9 cellular contexts compared by ENCODE assay signal in the genomic region with DNA sequence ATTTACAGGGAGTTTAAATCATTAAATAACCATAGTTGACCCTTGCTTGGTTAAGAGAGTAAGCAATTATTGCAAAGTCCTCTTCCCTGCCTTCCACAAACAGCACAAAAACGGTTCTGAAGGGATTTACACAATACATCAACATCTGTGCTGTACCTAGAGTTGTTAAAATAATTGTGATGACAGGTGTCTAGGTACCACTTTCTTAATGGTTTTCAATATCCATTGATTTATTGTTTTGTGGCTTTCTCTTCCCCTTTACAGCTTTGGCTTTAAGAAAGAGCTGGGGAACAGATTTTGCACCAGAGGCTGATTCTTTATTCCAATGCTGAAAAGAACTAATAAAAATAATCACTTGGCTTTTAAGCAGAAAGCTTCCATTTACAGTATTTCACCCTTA. TPM values are rescaled to one million over a fixed set of nuclear protein-coding genes. Genes with fewer than 3 reads are reported as not detected.
DNase-seq lines count a peak whose midpoint lies in the region; ATAC-seq, FAIRE-seq and TF ChIP-seq lines count a peak whose summit lies in the region.
"Had no signal": no experiment of that assay in that cellular context is flagged by ENCODE, and none has a peak within 500 bp of the region (broad histone marks: within the 10 kb centered on the region; RNA-seq: fewer than 3 reads in every experiment).

No MANE protein-coding gene starts in this region.

- no peak overlapping the region for H3K4me3 Mint-ChIP-seq in activated CD4-positive, alpha-beta T cell treated with anti-CD3 and anti-CD28 coated beads, Interleukin-2, amount 10 ng/mL, durations not matched to agents 7 days and 5 days
- H3K4me3 Mint-ChIP-seq: activated CD4-positive, alpha-beta T cell treated with anti-CD3 and anti-CD28 coated beads for 36 hours had no signal

- H3K27me3 Mint-ChIP-seq in activated CD4-positive, alpha-beta T cell treated with anti-CD3 and anti-CD28 coated beads, Interleukin-2, amount 10 ng/mL, durations not matched to agents 7 days and 5 days: peaks cover 43% of the 10 kb centered on the region

- TSS peak; percentile 10 for BruUV-seq in GM12878 (replicated peaks; lab: Mats Ljungman, UMichigan)

- no peak overlapping the region for H3K27ac Mint-ChIP-seq in activated CD4-positive, alpha-beta T cell treated with anti-CD3 and anti-CD28 coated beads, Interleukin-2, amount 10 ng/mL, durations not matched to agents 7 days and 5 days
- H3K27ac Mint-ChIP-seq: activated CD4-positive, alpha-beta T cell treated with anti-CD3 and anti-CD28 coated beads for 36 hours had no signal

- H3K4me1 ChIP-seq in ACC112 (ENCODE audit: control insufficient read depth, insufficient read depth, low read length, unreplicated experiment) (peaks cover 5% of the 10 kb centered on the region), GM12878 (ENCODE audit: control insufficient read depth, insufficient read depth, low read length) (no peaks in the 10 kb centered on the region), mesodermal cell (ENCODE audit: control insufficient read depth, insufficient read depth, low read length, poor library complexity, severe bottlenecking) (peaks cover 3% of the 10 kb centered on the region)

- H3K9ac ChIP-seq in GM12878 (ENCODE audit: control insufficient read depth, insufficient read depth, low read length): no peak overlapping the region

- DNase-seq in HEK293T (ENCODE audit: extremely low spot score) (no peak), GM12878 (ENCODE audit: low read depth, low spot score) (no peak), inferior parietal cortex (ENCODE audit: extremely low spot score) (no peak)
- no peak for DNase-seq in activated CD4-positive, alpha-beta T cell treated with anti-CD3 and anti-CD28 coated beads, Interleukin-2, amount 10 ng/mL, durations not matched to agents 7 days and 5 days

- peaks cover 23% of the 10 kb centered on the region for H3K79me2 ChIP-seq in ACC112 (ENCODE audit: control insufficient read depth, insufficient read depth, low read length, unreplicated experiment)
- peaks cover 38% of the 10 kb centered on the region for H3K79me2 ChIP-seq in GM12878 (ENCODE audit: control insufficient read depth, insufficient read depth, low read length)

- H2AFZ ChIP-seq in ACC112 (ENCODE audit: low read length, unreplicated experiment) (peak overlapping the region; percentile 48), GM12878 (ENCODE audit: control insufficient read depth, low read depth, low read length) (no peak overlapping the region)

- CTCF ChIA-PET in HEK293T (lab: Yijun Ruan, JAX) (interaction anchor here (1.0 to 1.4 kb wide), 2 partner anchors 155 to 717 kb away, joined by 4 to 7 read pairs; no protein-coding TSS in a partner anchor), GM12878 (lab: Yijun Ruan, JAX) (interaction anchor here (0.6 to 9.5 kb wide), 7 partner anchors 555 to 1208 kb away, joined by 3 to 137 read pairs (median 4); no protein-coding TSS in a partner anchor)
- CTCF ChIA-PET in activated CD4-positive, alpha-beta T cell treated with anti-CD3 and anti-CD28 coated beads, Interleukin-2, amount 10 ng/mL, durations not matched to agents 7 days and 5 days (lab: Charles Lee): interaction anchor here (1.3 kb wide), 1 partner anchor 24 kb away, joined by 3 read pairs; no protein-coding TSS in a partner anchor

- in situ Hi-C loops in GM12878 (cut with MboI): loop anchor here (25.0 kb wide), 1 partner anchor 406 kb away; no protein-coding TSS in a partner anchor

- ATAC-seq in GM12878 (no peak), HG03175 (IDR thresholded peaks at IDR 0.05; ENCODE audit: unreplicated experiment) (no peak), GM18511 (IDR thresholded peaks at IDR 0.05; ENCODE audit: unreplicated experiment) (no peak)

- H3K27ac ChIP-seq in ACC112 (ENCODE audit: low read depth, low read length) (no peak overlapping the region), GM12878 (ENCODE audit: control insufficient read depth, insufficient read depth) (no peak overlapping the region), mesodermal cell (ENCODE audit: low read depth, low read length, severe bottlenecking) (peak overlapping the region; percentile 90)

- FAIRE-seq in GM12878 (lab: Jason Lieb, UNC): no peak

- SMC1A ChIA-PET in GM12878 (lab: Charles Lee; ENCODE audit: uncharacterized antibody, unreplicated experiment): interaction anchor here (0.6 to 4.1 kb wide), 17 partner anchors 260 to 1821 kb away, joined by 3 to 42 read pairs (median 4); no protein-coding TSS in a partner anchor

- POLR2A ChIA-PET in HEK293T (lab: Yijun Ruan, JAX): interaction anchor here (0.6 to 4.6 kb wide), 51 partner anchors 15 to 1021 kb away, joined by 3 to 38 read pairs (median 4); no protein-coding TSS in a partner anchor
- POLR2A ChIA-PET in GM12878 (lab: Charles Lee): interaction anchor here (0.6 to 1.7 kb wide), 7 partner anchors 21 to 1028 kb away, joined by 3 to 10 read pairs (median 3); no protein-coding TSS in a partner anchor
- POLR2A ChIA-PET in activated CD4-positive, alpha-beta T cell treated with anti-CD3 and anti-CD28 coated beads, Interleukin-2, amount 10 ng/mL, durations not matched to agents 7 days and 5 days (lab: Charles Lee): no interaction called here

- intact Hi-C loops in GM12878 (cut with micrococcal nuclease; ENCODE audit: unreplicated experiment): loop anchor here (5.0 to 10.0 kb wide), 4 partner anchors 472 to 888 kb away; no protein-coding TSS in a partner anchor

- H3K27me3 ChIP-seq in ACC112 (ENCODE audit: insufficient read depth, low read length) (no peaks in the 10 kb centered on the region), GM12878 (replicated peaks in 1 of 2; ENCODE audit: control insufficient read depth in 2 of 2, insufficient read depth in 2 of 2, low read length in 1 of 2) (no peaks in the 10 kb centered on the region)

- no peaks in the 10 kb centered on the region for H3K36me3 ChIP-seq in ACC112 (ENCODE audit: insufficient read depth, low read length)
- no peaks in the 10 kb centered on the region for H3K36me3 ChIP-seq in GM12878 (ENCODE audit: control insufficient read depth in 2 of 2, insufficient read depth in 2 of 2, low read length in 1 of 2)
- H3K36me3 ChIP-seq in mesodermal cell (ENCODE audit: control insufficient read depth, insufficient read depth, low read length): peaks cover 21% of the 10 kb centered on the region

- no peak for TF ChIP-seq CTCF in GM12878 (IDR thresholded peaks at IDR 0.05 in 2 of 3, conservative IDR thresholded peaks at IDR 0.05 in 1 of 3; ENCODE audit: control insufficient read depth in 2 of 3, extremely low read depth in 1 of 3, insufficient read depth in 1 of 3, low read depth in 3 of 3, low read length in 3 of 3)

- H3K9me3 ChIP-seq in GM12878 (replicated peaks; ENCODE audit: control insufficient read depth, insufficient read depth, low read length) (no peaks in the 10 kb centered on the region), mesodermal cell (ENCODE audit: control insufficient read depth, low read length) (no peaks in the 10 kb centered on the region)

- H3K4me3 ChIP-seq in ACC112 (ENCODE audit: low read depth, low read length): peak overlapping the region; percentile 97
- peak overlapping the region; percentile 88; the same call in 1 of the 2 replicates for H3K4me3 ChIP-seq in GM12878
- H3K4me3 ChIP-seq in mesodermal cell (ENCODE audit: extremely low read depth, insufficient read depth, low read length, poor library complexity, severe bottlenecking): peak overlapping the region; percentile 96

- 0% methylated on average over 1 of the region's 1 CpG for WGBS in GM12878 (ENCODE audit: insufficient coverage, insufficient replicate concordance, low lambda C conversion rate, missing lambda C conversion rate)
- WGBS in mesodermal cell (ENCODE audit: insufficient coverage in 2 of 2), 2 experiments: no CpG with 5 or more reads among the region's 1 CpG

- H3K9me3 Mint-ChIP-seq in activated CD4-positive, alpha-beta T cell treated with anti-CD3 and anti-CD28 coated beads, Interleukin-2, amount 10 ng/mL, durations not matched to agents 7 days and 5 days: no peaks in the 10 kb centered on the region

- RAD21 ChIA-PET in GM12878 (lab: Charles Lee; ENCODE audit: unreplicated experiment): interaction anchor here (0.7 to 7.0 kb wide), 15 partner anchors 329 to 1821 kb away, joined by 3 to 57 read pairs (median 5); no protein-coding TSS in a partner anchor

- peak overlapping the region; percentile 56 for H3K4me2 ChIP-seq in GM12878 (ENCODE audit: control insufficient read depth, insufficient read depth)

- H3K36me3 Mint-ChIP-seq in activated CD4-positive, alpha-beta T cell treated with anti-CD3 and anti-CD28 coated beads, Interleukin-2, amount 10 ng/mL, durations not matched to agents 7 days and 5 days (ENCODE audit: low read depth): peaks cover 5% of the 10 kb centered on the region

- TF ChIP-seq RAD21 in GM12878 (IDR thresholded peaks at IDR 0.05; ENCODE audit: insufficient read depth, low read depth, low read length): no peak

- no peak for TF ChIP-seq EP300 in GM12878 (IDR thresholded peaks at IDR 0.05; ENCODE audit: borderline replicate concordance in 1 of 2, control insufficient read depth in 1 of 2, low read depth in 2 of 2, low read length in 2 of 2)

- H4K20me1 ChIP-seq in GM12878 (ENCODE audit: control insufficient read depth, insufficient read depth): no peaks in the 10 kb centered on the region

- no peak for TF ChIP-seq POLR2A in GM12878 (IDR thresholded peaks at IDR 0.05; ENCODE audit: low read depth, low read length)

- peaks cover 30% of the 10 kb centered on the region for H3K4me1 Mint-ChIP-seq in activated CD4-positive, alpha-beta T cell treated with anti-CD3 and anti-CD28 coated beads, Interleukin-2, amount 10 ng/mL, durations not matched to agents 7 days and 5 days

RNA-seq across cellular contexts. Expression of a gene that starts 0.6 kb away (rescaled TPM):
- total RNA-seq in GM12878 (2013; cell fraction: nucleolus; rRNA removed): 29.1 and 31.1 TPM in 2 replicates
- 22.8 and 24.2 TPM in 2 replicates for total RNA-seq in GM12878 (2014; rRNA removed)
- 20.9 and 22.0 TPM in 2 replicates for total RNA-seq in GM12878 (2014; rRNA removed; fragmentation: Illumina TruSeq; extraction: Trizol)
- total RNA-seq in GM12878 (2021): 49.4 and 49.9 TPM in 2 replicates
- 6.2 TPM for polyA plus RNA-seq in GM12878 (2011; ENCODE audit: low read depth)
- polyA plus RNA-seq in GM12878 (2011; rRNA removed): 16.8 and 16.9 TPM in 2 replicates
- 6.8 and 9.5 TPM in 2 replicates for polyA plus RNA-seq in GM12878 (2011; cell fraction: cytosol; rRNA removed)
- 13.9 and 18.1 TPM in 2 replicates for polyA plus RNA-seq in GM12878 (2011; cell fraction: nucleus; rRNA removed)
- polyA plus RNA-seq in GM12878 (2012): 14.1 and 20.0 TPM in 2 replicates
- polyA plus RNA-seq in GM12878 (2014; fragmentation: Illumina TruSeq; extraction: Trizol): 19.8 and 23.7 TPM in 2 replicates
- polyA plus RNA-seq in GM12878 (2014; fragmentation: Nextera tagmentation; extraction: Ambion mirVana): 100 to 1,000 TPM in 1 of 2 experiments, 10 to 100 TPM in 1; 46.3 to 119 TPM
- polyA plus RNA-seq in GM12878 (2014; rRNA removed): 19.6 and 19.7 TPM in 2 replicates
- 10 to 100 TPM; 30.2 to 32.3 TPM for polyA plus RNA-seq in GM12878 (2016; fragmentation: Nextera tagmentation; extraction: Ambion mirVana)
- polyA minus RNA-seq in GM12878 (2011; rRNA and poly(A)+ RNA removed): 11.8 and 15.6 TPM in 2 replicates
- 10.8 TPM in 2 replicates for polyA minus RNA-seq in GM12878 (2011; cell fraction: cytosol; rRNA and poly(A)+ RNA removed)
- 12.8 and 22.2 TPM in 2 replicates for polyA minus RNA-seq in GM12878 (2011; cell fraction: nucleus; rRNA and poly(A)+ RNA removed)
- 107 TPM for polyA plus RNA-seq in mesodermal cell (2013, experiment 1 of 2)
- 90.0 TPM for polyA plus RNA-seq in mesodermal cell (2013, experiment 2 of 2)
- 1 to 10 TPM; 1.4 TPM for total RNA-seq in activated CD4-positive, alpha-beta T cell treated with anti-CD3 and anti-CD28 coated beads, Interleukin-2, amount 10 ng/mL, durations not matched to agents 7 days and 5 days

Comparison
In these comparisons a context has a peak if more than half of its experiments do, and no peak if none do; other contexts are left out.
1. RNA of a gene that starts 0.6 kb away (total RNA-seq): 20.9 to 49.9 TPM in GM12878; 1.4 TPM in activated CD4-positive, alpha-beta T cell treated with anti-CD3 and anti-CD28 coated beads, Interleukin-2, amount 10 ng/mL, durations not matched to agents 7 days and 5 days; every median in the first group is over 4 times any median in the second.
2. Peak in every context shown above with its lines, with median percentiles within 50 percentile points of each other: H3K4me3 ChIP-seq.